ENCODE assay signal across 11 cellular contexts in the genomic region with DNA sequence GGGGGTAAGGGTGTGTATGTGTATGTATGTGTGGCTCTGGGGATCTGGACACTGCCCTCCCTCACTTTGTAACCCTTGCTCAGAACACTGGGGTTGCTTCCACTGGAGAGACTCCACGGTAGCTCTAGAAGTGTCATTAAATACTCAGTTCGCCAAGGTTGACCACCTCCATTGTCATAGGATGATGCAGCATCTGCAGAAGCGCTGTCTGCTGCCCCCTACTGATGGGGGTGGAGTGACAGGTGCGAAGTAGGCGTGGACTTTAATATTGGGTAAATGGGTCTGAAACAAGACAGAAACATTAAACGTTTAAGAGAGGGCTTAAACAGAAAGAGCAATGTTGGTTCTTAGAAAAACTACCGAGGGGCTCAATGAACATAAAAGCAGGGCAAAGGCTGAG. TPM values are rescaled to one million over a fixed set of nuclear protein-coding genes. Genes with fewer than 3 reads are reported as not detected.
A peak's percentile ranks its signal among the peaks of the same experiment; 100 is the strongest.
DNase-seq lines count a peak whose midpoint lies in the region; ATAC-seq and TF ChIP-seq lines count a peak whose summit lies in the region.
"Had no signal": no experiment of that assay in that cellular context is flagged by ENCODE, and none has a peak within 500 bp of the region (broad histone marks: within the 10 kb centered on the region; RNA-seq: fewer than 3 reads in every experiment).

No MANE protein-coding gene starts in this region.

- H4K20me1 ChIP-seq in mammary epithelial cell (ENCODE audit: insufficient read depth, low read length) = no peaks in the 10 kb centered on the region

- in situ Hi-C loops in mammary epithelial cell (cut with MboI; ENCODE audit: low sequenced_read_pairs in 2 of 2) = no loop called here

- BruUV-seq in mammary epithelial cell (replicated peaks; lab: Mats Ljungman, UMichigan) = no TSS peak

- H3K27me3 ChIP-seq in mammary epithelial cell (ENCODE audit: insufficient read depth, low read length) (no peaks in the 10 kb centered on the region), ascending aorta (no peaks in the 10 kb centered on the region)
- H3K27me3 ChIP-seq: MG63 had no signal

- H3K27ac ChIP-seq in VCaP (no peak overlapping the region), mammary epithelial cell (ENCODE audit: insufficient read depth, low read depth, low read length) (no peak overlapping the region), ascending aorta (no peak overlapping the region)

- H3K36me3 ChIP-seq in mammary epithelial cell (ENCODE audit: insufficient read depth, low read length) = no peaks in the 10 kb centered on the region
- peaks cover 71 to 85% of the 10 kb centered on the region in 2 donors for H3K36me3 ChIP-seq in ascending aorta

- DNase-seq in DMS53 (lab: John Stamatoyannopoulos, UW) (peak; percentile 63), DMS53 treated with DMSO at 0.1 percent for 48 hours (lab: John Stamatoyannopoulos, UW; ENCODE audit: unreplicated experiment) (no peak), left lobe of liver (ENCODE audit: low spot score) (peak; percentile 32), NCI-H446 (lab: John Stamatoyannopoulos, UW) (no peak), mammary epithelial cell (no peak), ascending aorta (ENCODE audit: low spot score in 2 of 2) (no peak)
- DNase-seq: MG63; naive thymus-derived CD8-positive, alpha-beta T cell had no signal

- intact Hi-C loops in mammary epithelial cell (cut with micrococcal nuclease) (no loop called here), ascending aorta (cut with DNase I) (no loop called here)

- dilution Hi-C loops in mammary epithelial cell (cut with HindIII; ENCODE audit: low sequenced_read_pairs) = no loop called here

- WGBS in mammary epithelial cell (ENCODE audit: low coverage, missing lambda C conversion rate) = 72% methylated on average over 7 of the region's 7 CpGs

- CTCF ChIA-PET in mammary epithelial cell (lab: Charles Lee; ENCODE audit: low non-redundant PET) = no interaction called here

- H3K9me3 ChIP-seq in mammary epithelial cell (replicated peaks; ENCODE audit: insufficient read depth, low read length) (no peaks in the 10 kb centered on the region), ascending aorta (no peaks in the 10 kb centered on the region)
- H3K9me3 ChIP-seq: MG63 had no signal

- no peaks in the 10 kb centered on the region for H3K4me1 ChIP-seq in mammary epithelial cell (ENCODE audit: insufficient read depth, low read length)
- H3K4me1 ChIP-seq in ascending aorta = no peaks in the 10 kb centered on the region

- ATAC-seq in left lobe of liver = no peak
- ATAC-seq: naive thymus-derived CD8-positive, alpha-beta T cell had no signal

- H2AFZ ChIP-seq in mammary epithelial cell (ENCODE audit: low read depth, low read length) = no peak overlapping the region

- H3K4me3 ChIP-seq in GM12875 (ENCODE audit: low read depth, low read length) = no peak overlapping the region
- H3K4me3 ChIP-seq in mammary epithelial cell (replicated peaks in 1 of 3; ENCODE audit: insufficient read depth in 1 of 3, low read depth in 2 of 3, low read length in 3 of 3) = no peak overlapping the region
- no peak overlapping the region for H3K4me3 ChIP-seq in ascending aorta
- H3K4me3 ChIP-seq: MG63 had no signal

- TF ChIP-seq CTCF in GM12875 (IDR thresholded peaks at IDR 0.05; ENCODE audit: borderline replicate concordance, insufficient read depth, low read depth, low read length) (peak; percentile 57; the same call in 1 of the 2 replicates), VCaP (conservative IDR thresholded peaks at IDR 0.05) (peak; percentile 26), mammary epithelial cell (conservative IDR thresholded peaks at IDR 0.05 in 1 of 2, IDR thresholded peaks at IDR 0.05 in 1 of 2; ENCODE audit: extremely low read depth in 1 of 2, insufficient read depth in 1 of 2, low read depth in 1 of 2, low read length in 2 of 2) (peak in 1 of 2 donors; percentile 14), ascending aorta (IDR thresholded peaks at IDR 0.05) (peak in 1 of 3 experiments; percentile 11)

- H3K79me2 ChIP-seq in mammary epithelial cell (ENCODE audit: insufficient read depth, low read length) = no peaks in the 10 kb centered on the region

- H3K4me2 ChIP-seq in mammary epithelial cell (ENCODE audit: insufficient read depth, low read depth, low read length) = no peak overlapping the region

- no peak overlapping the region for H3K9ac ChIP-seq in mammary epithelial cell (ENCODE audit: insufficient read depth, low read length)

RNA-seq across cellular contexts. Expression of a gene that starts 35.5 kb away (rescaled TPM):
- not detected for total RNA-seq in left lobe of liver
- total RNA-seq in mammary epithelial cell = not detected
- not detected for polyA plus RNA-seq in mammary epithelial cell
- not detected for polyA minus RNA-seq in mammary epithelial cell
- 7.9 TPM for total RNA-seq in ascending aorta
- total RNA-seq: A172 had no signal

Comparison
In these comparisons a context has a peak if more than half of its experiments do, and no peak if none do; other contexts are left out.
1. DNase-seq: peak in DMS53 (single experiment) and left lobe of liver (single experiment); none in DMS53 treated with DMSO at 0.1 percent for 48 hours (single experiment), NCI-H446 (0 of 2), mammary epithelial cell (single experiment) and ascending aorta (0 of 2).